In the genomic region with DNA sequence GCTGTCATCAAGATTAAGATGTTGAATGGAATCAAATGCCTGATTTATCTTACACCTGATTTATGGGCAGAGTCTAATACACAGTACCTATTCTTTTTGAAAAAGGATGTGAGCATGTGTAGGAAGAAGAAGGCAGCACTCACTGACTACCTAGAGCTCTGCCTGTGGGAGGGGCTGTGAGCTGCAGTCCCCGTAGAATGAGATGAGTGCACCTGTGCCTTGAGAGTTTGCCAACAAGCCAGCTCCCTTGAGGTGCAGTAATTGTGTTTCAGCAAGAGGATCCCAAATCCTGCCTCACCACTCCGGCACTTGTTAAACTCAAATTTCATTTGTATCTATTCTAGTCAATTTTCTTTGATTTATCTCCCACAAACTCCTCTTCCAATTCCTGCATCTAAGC, we compare ENCODE assay signal across 31 cellular contexts. TPM values are rescaled to one million over a fixed set of nuclear protein-coding genes. Genes with fewer than 3 reads are reported as not detected.
"Had no signal": no experiment of that assay in that cellular context is flagged by ENCODE, and none has a peak within 500 bp of the region (broad histone marks: within the 10 kb centered on the region; RNA-seq: fewer than 3 reads in every experiment).

No MANE protein-coding gene starts in this region.

- H3K4me1 Mint-ChIP-seq: activated CD4-positive, alpha-beta T cell treated with anti-CD3 and anti-CD28 coated beads for 36 hours; activated CD4-positive, alpha-beta T cell treated with anti-CD3 and anti-CD28 coated beads, Interleukin-2, amount 10 ng/mL, durations not matched to agents 24 days and 14 days; activated CD8-positive, alpha-beta memory T cell treated with anti-CD3 and anti-CD28 coated beads, Interleukin-2, amount 10 ng/mL, durations not matched to agents 7 days and 5 days; activated naive CD4-positive, alpha-beta T cell treated with anti-CD3 and anti-CD28 coated beads, Interleukin-2, amount 10 ng/mL, durations not matched to agents 7 days and 5 days; activated naive CD8-positive, alpha-beta T cell treated with anti-CD3 and anti-CD28 coated beads, Interleukin-2, amount 10 ng/mL, durations not matched to agents 7 days and 5 days; endodermal cell had no signal

- H3K36me3 Mint-ChIP-seq: activated CD4-positive, alpha-beta memory T cell treated with anti-CD3 and anti-CD28 coated beads for 36 hours; activated CD8-positive, alpha-beta memory T cell treated with anti-CD3 and anti-CD28 coated beads, Interleukin-2, amount 10 ng/mL, durations not matched to agents 7 days and 5 days; activated naive CD4-positive, alpha-beta T cell treated with anti-CD3 and anti-CD28 coated beads, Interleukin-2, amount 10 ng/mL, durations not matched to agents 7 days and 5 days; activated naive CD8-positive, alpha-beta T cell treated with anti-CD3 and anti-CD28 coated beads, Interleukin-2, amount 10 ng/mL, durations not matched to agents 7 days and 5 days had no signal

- H3K36me3 ChIP-seq: breast epithelium, cardiac muscle cell had no signal

- H3K4me3 Mint-ChIP-seq: activated CD4-positive, alpha-beta memory T cell treated with anti-CD3 and anti-CD28 coated beads for 36 hours; activated CD4-positive, alpha-beta T cell treated with anti-CD3 and anti-CD28 coated beads for 36 hours; activated CD4-positive, alpha-beta T cell treated with anti-CD3 and anti-CD28 coated beads, Interleukin-2, amount 10 ng/mL, durations not matched to agents 24 days and 14 days; activated CD8-positive, alpha-beta memory T cell treated with anti-CD3 and anti-CD28 coated beads, Interleukin-2, amount 10 ng/mL, durations not matched to agents 7 days and 5 days; activated CD8-positive, alpha-beta T cell treated with anti-CD3 and anti-CD28 coated beads, Interleukin-2, amount 10 ng/mL, durations not matched to agents 7 days and 5 days; activated naive CD4-positive, alpha-beta T cell treated with anti-CD3 and anti-CD28 coated beads, Interleukin-2, amount 10 ng/mL, durations not matched to agents 7 days and 5 days; activated naive CD8-positive, alpha-beta T cell treated with anti-CD3 and anti-CD28 coated beads, Interleukin-2, amount 10 ng/mL, durations not matched to agents 7 days and 5 days; activated T-helper 1 cell treated with anti-CD3 and anti-CD28 coated beads, Interleukin-12 subunit alpha, Interleukin-12 subunit beta, Interleukin-2, Interleukin-4 antibody, amounts not matched to agents 30 ng/mL and 10 ng/mL and 1 ng/mL, durations not matched to agents 14 hours and 24 hours and 36 hours; brain; dendritic cell treated with granulocyte-macrophage colony-stimulating factor and Interleukin-4, amounts not matched to agents 40 ng/mL and 50 ng/mL, for 4 days; endodermal cell; T-helper 2 cell treated with Interferon-gamma antibody and Interleukin-4, amounts not matched to agents 5 μg/mL and 100 μg/mL, for 36 hours had no signal

- H3K4me1 ChIP-seq: breast epithelium had no signal

- H3K27ac ChIP-seq: ascending aorta, breast epithelium, cardiac muscle cell, coronary artery had no signal

- H3K27me3 ChIP-seq: ascending aorta, breast epithelium, cardiac muscle cell, dorsolateral prefrontal cortex had no signal

- H3K4me3 ChIP-seq: ascending aorta, breast epithelium, cardiac muscle cell, coronary artery, dorsolateral prefrontal cortex had no signal

- H3K27me3 Mint-ChIP-seq: activated CD4-positive, alpha-beta memory T cell treated with anti-CD3 and anti-CD28 coated beads for 36 hours; activated CD4-positive, alpha-beta T cell treated with anti-CD3 and anti-CD28 coated beads for 36 hours; activated CD4-positive, alpha-beta T cell treated with anti-CD3 and anti-CD28 coated beads, Interleukin-2, amount 10 ng/mL, durations not matched to agents 24 days and 14 days; activated CD8-positive, alpha-beta memory T cell treated with anti-CD3 and anti-CD28 coated beads, Interleukin-2, amount 10 ng/mL, durations not matched to agents 7 days and 5 days; activated naive CD4-positive, alpha-beta T cell treated with anti-CD3 and anti-CD28 coated beads, Interleukin-2, amount 10 ng/mL, durations not matched to agents 7 days and 5 days; activated naive CD8-positive, alpha-beta T cell treated with anti-CD3 and anti-CD28 coated beads, Interleukin-2, amount 10 ng/mL, durations not matched to agents 7 days and 5 days; brain; dendritic cell treated with granulocyte-macrophage colony-stimulating factor and Interleukin-4, amounts not matched to agents 40 ng/mL and 50 ng/mL, for 4 days had no signal

- H3K9me3 ChIP-seq: ascending aorta, breast epithelium had no signal

- H3K9me3 Mint-ChIP-seq: activated CD4-positive, alpha-beta T cell treated with anti-CD3 and anti-CD28 coated beads, Interleukin-2, amount 10 ng/mL, durations not matched to agents 24 days and 14 days; brain; dendritic cell treated with granulocyte-macrophage colony-stimulating factor and Interleukin-4, amounts not matched to agents 40 ng/mL and 50 ng/mL, for 4 days; endodermal cell had no signal

- H3K27ac Mint-ChIP-seq: activated CD4-positive, alpha-beta memory T cell treated with anti-CD3 and anti-CD28 coated beads for 36 hours; activated CD4-positive, alpha-beta T cell treated with anti-CD3 and anti-CD28 coated beads for 36 hours; activated CD4-positive, alpha-beta T cell treated with anti-CD3 and anti-CD28 coated beads, Interleukin-2, amount 10 ng/mL, durations not matched to agents 24 days and 14 days; activated CD8-positive, alpha-beta memory T cell treated with anti-CD3 and anti-CD28 coated beads, Interleukin-2, amount 10 ng/mL, durations not matched to agents 7 days and 5 days; activated CD8-positive, alpha-beta T cell treated with anti-CD3 and anti-CD28 coated beads, Interleukin-2, amount 10 ng/mL, durations not matched to agents 7 days and 5 days; activated naive CD4-positive, alpha-beta T cell treated with anti-CD3 and anti-CD28 coated beads, Interleukin-2, amount 10 ng/mL, durations not matched to agents 7 days and 5 days; activated naive CD4-positive, alpha-beta T cell treated with anti-CD3 and anti-CD28 coated beads, Interleukin-2, amount 50 U/mL, for 72 hours; activated naive CD8-positive, alpha-beta T cell treated with anti-CD3 and anti-CD28 coated beads, Interleukin-2, amount 10 ng/mL, durations not matched to agents 7 days and 5 days; activated T-helper 1 cell treated with anti-CD3 and anti-CD28 coated beads, Interleukin-12 subunit alpha, Interleukin-12 subunit beta, Interleukin-2, Interleukin-4 antibody, amounts not matched to agents 30 ng/mL and 10 ng/mL and 1 ng/mL, durations not matched to agents 14 hours and 24 hours and 36 hours; dendritic cell treated with granulocyte-macrophage colony-stimulating factor and Interleukin-4, amounts not matched to agents 40 ng/mL and 50 ng/mL, for 4 days; endodermal cell; T-helper 2 cell treated with Interferon-gamma antibody and Interleukin-4, amounts not matched to agents 5 μg/mL and 100 μg/mL, for 36 hours had no signal

- DNase-seq: activated CD4-positive, alpha-beta memory T cell treated with anti-CD3 and anti-CD28 coated beads for 36 hours; activated CD4-positive, alpha-beta T cell treated with anti-CD3 and anti-CD28 coated beads for 36 hours; activated CD4-positive, alpha-beta T cell treated with anti-CD3 and anti-CD28 coated beads, Interleukin-2, amount 10 ng/mL, durations not matched to agents 24 days and 14 days; activated CD4-positive, CD25-positive, alpha-beta regulatory T cell; activated CD4-positive, CD25-positive, alpha-beta regulatory T cell treated with anti-CD3 and anti-CD28 coated beads, Interleukin-2, amount 50 U/mL, for 72 hours; activated CD8-positive, alpha-beta memory T cell treated with anti-CD3 and anti-CD28 coated beads, Interleukin-2, amount 10 ng/mL, durations not matched to agents 7 days and 5 days; activated CD8-positive, alpha-beta memory T cell treated with anti-CD3 and anti-CD28 coated beads, Interleukin-2, amount 50 U/mL, for 4 hours; activated CD8-positive, alpha-beta T cell treated with anti-CD3 and anti-CD28 coated beads, Interleukin-2, amount 10 ng/mL, durations not matched to agents 7 days and 5 days; activated gamma-delta T cell; activated naive CD4-positive, alpha-beta T cell; activated naive CD4-positive, alpha-beta T cell treated with anti-CD3 and anti-CD28 coated beads, Interleukin-2, amount 10 ng/mL, durations not matched to agents 7 days and 5 days; activated naive CD8-positive, alpha-beta T cell treated with anti-CD3 and anti-CD28 coated beads, Interleukin-2, amount 10 ng/mL, durations not matched to agents 7 days and 5 days; activated T-cell treated with anti-CD3 and anti-CD28 coated beads, Interleukin-2, amount 50 U/mL, for 1 hour; activated T-cell treated with anti-CD3 and anti-CD28 coated beads, Interleukin-2, amount 50 U/mL, for 48 hours; central memory CD4-positive, alpha-beta T cell; dorsolateral prefrontal cortex; effector memory CD4-positive, alpha-beta T cell; endodermal cell; foreskin fibroblast; hippocampal formation; T1000 had no signal

RNA-seq across cellular contexts. Expression of gene CDH11, which starts 46.0 kb away (rescaled TPM):
- total RNA-seq: activated CD4-positive, alpha-beta memory T cell treated with anti-CD3 and anti-CD28 coated beads for 36 hours; activated CD4-positive, alpha-beta T cell treated with anti-CD3 and anti-CD28 coated beads for 36 hours; activated CD4-positive, alpha-beta T cell treated with anti-CD3 and anti-CD28 coated beads, Interleukin-2, amount 10 ng/mL, durations not matched to agents 24 days and 14 days; activated CD8-positive, alpha-beta memory T cell treated with anti-CD3 and anti-CD28 coated beads for 36 hours; activated CD8-positive, alpha-beta memory T cell treated with anti-CD3 and anti-CD28 coated beads, Interleukin-2, amount 10 ng/mL, durations not matched to agents 7 days and 5 days; activated CD8-positive, alpha-beta T cell treated with anti-CD3 and anti-CD28 coated beads, Interleukin-2, amount 10 ng/mL, durations not matched to agents 7 days and 5 days; activated naive CD4-positive, alpha-beta T cell treated with anti-CD3 and anti-CD28 coated beads, Interleukin-2, amount 50 U/mL, for 72 hours; activated naive CD8-positive, alpha-beta T cell treated with anti-CD3 and anti-CD28 coated beads, Interleukin-2, amount 10 ng/mL, durations not matched to agents 7 days and 5 days; activated T-helper 1 cell treated with anti-CD3 and anti-CD28 coated beads, Interleukin-12 subunit alpha, Interleukin-12 subunit beta, Interleukin-2, Interleukin-4 antibody, amounts not matched to agents 30 ng/mL and 10 ng/mL and 1 ng/mL, durations not matched to agents 14 hours and 24 hours and 36 hours had no signal
